2 cellular contexts compared by ENCODE assay signal in the genomic region with DNA sequence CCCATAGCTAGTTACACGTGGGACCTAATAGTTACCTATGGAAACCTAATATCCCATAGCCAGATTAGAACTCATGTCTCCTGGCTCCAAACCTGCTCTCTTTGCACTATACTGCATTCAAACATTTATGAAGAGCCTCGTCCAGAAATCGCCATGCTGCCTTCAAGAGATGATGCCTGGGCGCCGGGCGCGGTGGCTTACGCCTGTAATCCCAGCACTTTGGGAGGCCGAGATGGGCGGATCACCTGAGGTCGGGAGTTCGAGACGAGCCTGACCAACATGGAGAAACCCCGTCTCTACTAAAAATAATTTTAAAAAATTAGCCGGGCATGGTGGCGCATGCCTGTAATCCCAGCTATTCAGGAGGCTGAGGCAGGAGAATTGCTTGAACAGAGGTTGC. TPM values are rescaled to one million over a fixed set of nuclear protein-coding genes. Genes with fewer than 3 reads are reported as not detected.
"Had no signal": no experiment of that assay in that cellular context is flagged by ENCODE, and none has a peak within 500 bp of the region (broad histone marks: within the 10 kb centered on the region; RNA-seq: fewer than 3 reads in every experiment).

No MANE protein-coding gene starts in this region.

RNA-seq across cellular contexts. Expression of a gene that starts 46.8 kb away (rescaled TPM):
- total RNA-seq: glomerular endothelial cell, RPMI7951 had no signal
